ENCODE assay signal across 1 cellular context in the genomic region with DNA sequence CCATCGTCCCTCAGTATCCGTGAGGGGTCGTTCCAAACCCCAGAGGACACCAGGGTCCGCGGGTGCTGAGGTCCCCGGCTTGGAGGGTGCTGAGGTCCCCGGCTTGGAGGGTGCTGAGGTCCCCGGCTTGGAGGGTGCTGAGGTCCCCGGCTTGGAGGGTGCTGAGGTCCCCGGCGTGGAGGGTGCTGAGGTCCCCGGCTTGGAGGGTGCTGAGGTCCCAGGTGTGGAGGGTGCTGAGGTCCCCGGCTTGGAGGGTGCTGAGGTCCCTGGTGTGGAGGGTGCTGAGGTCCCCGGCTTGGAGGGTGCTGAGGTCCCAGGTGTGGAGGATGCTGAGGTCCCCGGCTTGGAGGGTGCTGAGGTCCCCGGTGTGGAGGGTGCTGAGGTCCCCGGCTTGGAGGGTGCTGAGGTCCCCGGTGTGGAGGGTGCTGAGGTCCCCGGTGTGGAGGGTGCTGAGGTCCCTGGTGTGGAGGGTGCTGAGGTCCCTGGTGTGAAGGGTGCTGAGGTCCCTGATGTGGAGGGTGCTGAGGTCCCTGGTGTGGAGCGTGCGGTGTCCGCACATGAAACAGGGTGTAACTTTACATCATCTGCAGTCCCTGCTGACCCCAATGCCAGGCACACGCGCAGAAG.
TF ChIP-seq lines count a peak whose summit lies in the region.

No MANE protein-coding gene starts in this region.

TF ChIP-seq in HepG2, 621 proteins besides CTCF, POLR2A, EP300 and RAD21:
- TF ChIP-seq EZH2 (conservative IDR thresholded peaks at IDR 0.05; ENCODE audit: low read depth, low read length) = peak; percentile 84
